9 cellular contexts compared by ENCODE assay signal in the genomic region with DNA sequence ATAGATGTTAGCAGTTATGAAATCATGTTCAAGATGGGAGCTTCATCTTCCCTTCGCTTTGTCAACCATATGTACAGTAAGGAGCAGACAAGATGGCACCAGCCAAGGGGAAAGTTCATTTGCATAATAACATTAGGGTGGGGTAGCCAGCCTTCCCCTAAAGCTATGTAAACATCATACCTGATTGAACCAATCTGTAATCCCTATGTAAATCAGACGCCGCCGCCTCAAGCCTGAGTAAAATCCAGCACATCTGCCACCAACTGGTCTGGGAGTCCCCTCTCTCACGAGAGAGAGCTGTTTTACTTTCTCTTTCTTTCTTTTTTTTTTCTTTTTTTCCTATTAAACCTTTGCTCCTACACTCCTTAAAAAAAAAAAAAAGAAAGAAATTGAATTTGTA. TPM values are rescaled to one million over a fixed set of nuclear protein-coding genes. Genes with fewer than 3 reads are reported as not detected.
DNase-seq lines count a peak whose midpoint lies in the region; ATAC-seq and TF ChIP-seq lines count a peak whose summit lies in the region.
"Had no signal": no experiment of that assay in that cellular context is flagged by ENCODE, and none has a peak within 500 bp of the region (broad histone marks: within the 10 kb centered on the region; RNA-seq: fewer than 3 reads in every experiment).

No MANE protein-coding gene starts in this region.

- H3K4me1 Mint-ChIP-seq in glutamatergic neuron (ENCODE audit: low read depth, unreplicated experiment), result peaks cover 11% of the 10 kb centered on the region

- H3K27me3 Mint-ChIP-seq in glutamatergic neuron (ENCODE audit: unreplicated experiment), result no peaks in the 10 kb centered on the region

- peaks cover 4% of the 10 kb centered on the region for H3K9me3 Mint-ChIP-seq in glutamatergic neuron (ENCODE audit: unreplicated experiment)

- DNase-seq in GM10266 (ENCODE audit: extremely low spot score) (peak; percentile 48), NCI-H524 treated with DMSO at 0.1 percent for 48 hours (lab: John Stamatoyannopoulos, UW) (peak; percentile 93), glutamatergic neuron (peak; percentile 65), NCI-H510A (lab: John Stamatoyannopoulos, UW) (no peak)
- DNase-seq: amniotic stem cell had no signal

- ATAC-seq in GM21723 (IDR thresholded peaks at IDR 0.05; ENCODE audit: unreplicated experiment) (peak; percentile 93), HG03520 (IDR thresholded peaks at IDR 0.05; ENCODE audit: unreplicated experiment) (no peak), GM18870 (IDR thresholded peaks at IDR 0.05; ENCODE audit: unreplicated experiment) (no peak), GM18858 (IDR thresholded peaks at IDR 0.05; ENCODE audit: unreplicated experiment) (no peak)

- H3K4me3 Mint-ChIP-seq in glutamatergic neuron (ENCODE audit: unreplicated experiment), result peak overlapping the region; percentile 32

- TF ChIP-seq CTCF in GM10266 (IDR thresholded peaks at IDR 0.05; ENCODE audit: control insufficient read depth, insufficient read depth, low read depth, missing control alignments) (no peak), glutamatergic neuron (IDR thresholded peaks at IDR 0.05; ENCODE audit: partially characterized antibody, unreplicated experiment) (no peak)

- peak overlapping the region; percentile 93 for H3K27ac Mint-ChIP-seq in glutamatergic neuron (ENCODE audit: unreplicated experiment)

- H3K36me3 Mint-ChIP-seq in glutamatergic neuron (ENCODE audit: unreplicated experiment), result peaks cover 15% of the 10 kb centered on the region

RNA-seq across cellular contexts. Expression of gene REEP2, which starts 30.8 kb away (rescaled TPM):
- 232 TPM for total RNA-seq in glutamatergic neuron (ENCODE audit: unreplicated experiment)

RNA-seq across cellular contexts. Expression of gene KDM3B, which starts 55.5 kb away (rescaled TPM):
- 98.5 TPM for total RNA-seq in glutamatergic neuron (ENCODE audit: unreplicated experiment)

RNA-seq across cellular contexts. Expression of gene EGR1, which starts 57.3 kb away (rescaled TPM):
- 1.3 TPM for total RNA-seq in glutamatergic neuron (ENCODE audit: unreplicated experiment)
